ENCODE assay signal across 10 cellular contexts in the genomic region with DNA sequence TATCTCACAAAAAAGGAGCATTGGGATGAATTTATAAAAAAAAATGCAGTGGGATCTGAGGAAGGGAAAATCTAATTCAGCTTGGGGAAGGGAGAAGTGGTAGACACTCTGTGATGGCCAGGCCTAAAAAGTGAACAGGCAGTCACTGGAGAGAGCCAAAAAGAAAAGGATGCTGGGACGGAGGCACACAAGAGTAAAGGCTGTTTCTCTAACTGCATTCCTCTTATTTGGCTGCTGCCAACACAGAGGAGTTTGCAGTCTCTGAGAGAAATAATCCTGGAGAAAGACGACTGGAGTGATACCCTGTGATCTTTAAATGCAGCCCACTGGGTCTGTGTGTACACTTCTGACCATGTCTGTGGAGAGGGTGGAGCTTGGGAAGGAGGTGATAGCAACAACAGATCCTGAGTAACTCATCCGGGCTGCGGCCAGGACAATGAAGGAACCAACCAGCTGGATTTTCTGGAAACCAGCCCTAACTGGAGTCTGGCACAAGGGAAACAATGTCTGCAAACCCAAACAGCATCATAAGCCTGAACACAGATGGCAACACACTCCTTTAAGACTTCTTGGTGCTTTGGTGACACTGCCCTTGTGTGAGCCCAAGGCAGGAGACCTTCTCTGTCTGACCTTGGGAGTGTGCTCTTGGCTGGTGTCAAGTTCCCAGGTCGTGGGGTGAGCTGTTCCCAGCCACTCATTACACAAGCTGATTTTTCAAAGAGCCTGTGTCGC. TPM values are rescaled to one million over a fixed set of nuclear protein-coding genes. Genes with fewer than 3 reads are reported as not detected.
DNase-seq lines count a peak whose midpoint lies in the region; ATAC-seq and TF ChIP-seq lines count a peak whose summit lies in the region.
"Had no signal": no experiment of that assay in that cellular context is flagged by ENCODE, and none has a peak within 500 bp of the region (broad histone marks: within the 10 kb centered on the region; RNA-seq: fewer than 3 reads in every experiment).

No MANE protein-coding gene starts in this region.

- WGBS in right lobe of liver (ENCODE audit: insufficient coverage, low coverage, low lambda C conversion rate, missing lambda C conversion rate), result 29% methylated on average over 2 of the region's 6 CpGs
- 49% methylated on average over 4 of the region's 6 CpGs for WGBS in suprapubic skin

- H3K4me3 ChIP-seq in right lobe of liver (no peak overlapping the region), suprapubic skin (no peak overlapping the region)

- H3K36me3 ChIP-seq in KOPT-K1 (ENCODE audit: insufficient read depth, low read length) (peaks cover 52% of the 10 kb centered on the region), right lobe of liver (peaks cover 0 to 17% (median 4%) of the 10 kb centered on the region in 4 donors), suprapubic skin (peaks cover 23% of the 10 kb centered on the region)

- no peaks in the 10 kb centered on the region for H3K27me3 Mint-ChIP-seq in activated CD4-positive, alpha-beta T cell treated with anti-CD3 and anti-CD28 coated beads for 36 hours
- H3K27me3 Mint-ChIP-seq: naive B cell had no signal

- H3K4me3 Mint-ChIP-seq in activated CD4-positive, alpha-beta T cell treated with anti-CD3 and anti-CD28 coated beads for 36 hours, result no peak overlapping the region

- DNase-seq in caudate nucleus (lab: John Stamatoyannopoulos, UW) (peak in 33 of 61 donors; percentile 2 to 68 (median 28)), right lobe of liver (no peak), suprapubic skin (ENCODE audit: low spot score in 2 of 2) (peak in 1 of 2 donors; percentile 83)
- DNase-seq in activated CD4-positive, alpha-beta T cell treated with anti-CD3 and anti-CD28 coated beads for 36 hours, result no peak
- DNase-seq: activated effector memory CD4-positive, alpha-beta T cell treated with Interleukin-2 at 50 U/mL for 16 hours; naive B cell had no signal

- H3K9me3 Mint-ChIP-seq in activated CD4-positive, alpha-beta T cell treated with anti-CD3 and anti-CD28 coated beads for 36 hours (ENCODE audit: low read depth), result no peaks in the 10 kb centered on the region
- H3K9me3 Mint-ChIP-seq: naive B cell had no signal

- H3K36me3 Mint-ChIP-seq in activated CD4-positive, alpha-beta T cell treated with anti-CD3 and anti-CD28 coated beads for 36 hours (ENCODE audit: low read depth), result peaks cover 30% of the 10 kb centered on the region

- TF ChIP-seq CTCF in right lobe of liver (IDR thresholded peaks at IDR 0.05), result no peak
- TF ChIP-seq CTCF in suprapubic skin (IDR thresholded peaks at IDR 0.05), result no peak

- H3K27ac ChIP-seq in KOPT-K1 (ENCODE audit: low read depth, low read length, poor library complexity, severe bottlenecking), result peak overlapping the region; percentile 29
- peak overlapping the region; percentile 32 for H3K27ac ChIP-seq in caudate nucleus (ENCODE audit: low read depth, low read length)
- H3K27ac ChIP-seq in right lobe of liver, result peak overlapping the region; percentile 80 to 96 (median 94)
- H3K27ac ChIP-seq in suprapubic skin, result peak overlapping the region; percentile 79
- H3K27ac ChIP-seq: HL-60 had no signal

- CTCF ChIA-PET in activated CD4-positive, alpha-beta T cell treated with anti-CD3 and anti-CD28 coated beads for 36 hours (lab: Charles Lee), result no interaction called here

- no peak for TF ChIP-seq EP300 in suprapubic skin (IDR thresholded peaks at IDR 0.05)

- intact Hi-C loops in right lobe of liver (cut with DNase I), result no loop called here
- intact Hi-C loops in activated CD4-positive, alpha-beta T cell treated with anti-CD3 and anti-CD28 coated beads for 36 hours (cut with DNase I, micrococcal nuclease), result no loop called here

- peaks cover 43% of the 10 kb centered on the region for H3K4me1 Mint-ChIP-seq in activated CD4-positive, alpha-beta T cell treated with anti-CD3 and anti-CD28 coated beads for 36 hours

- H3K9me3 ChIP-seq in KOPT-K1 (ENCODE audit: insufficient read depth, low read length, poor library complexity, severe bottlenecking) (no peaks in the 10 kb centered on the region), right lobe of liver (no peaks in the 10 kb centered on the region), suprapubic skin (no peaks in the 10 kb centered on the region)

- ATAC-seq in right lobe of liver (peak in 3 of 4 donors; percentile 8 to 21 (median 12)), GM21737 (IDR thresholded peaks at IDR 0.05; ENCODE audit: unreplicated experiment) (no peak), HG02981 (IDR thresholded peaks at IDR 0.05; ENCODE audit: unreplicated experiment) (no peak)
- ATAC-seq in activated CD4-positive, alpha-beta T cell treated with anti-CD3 and anti-CD28 coated beads for 36 hours, result no peak

- H3K4me1 ChIP-seq in right lobe of liver (peaks cover 0 to 69% (median 35%) of the 10 kb centered on the region in 4 donors), suprapubic skin (peaks cover 70% of the 10 kb centered on the region)

- H3K27me3 ChIP-seq in right lobe of liver (no peaks in the 10 kb centered on the region), suprapubic skin (no peaks in the 10 kb centered on the region)

- TF ChIP-seq POLR2A in right lobe of liver (IDR thresholded peaks at IDR 0.05) (no peak), suprapubic skin (IDR thresholded peaks at IDR 0.05) (no peak)

- H3K27ac Mint-ChIP-seq in activated CD4-positive, alpha-beta T cell treated with anti-CD3 and anti-CD28 coated beads for 36 hours, result no peak overlapping the region

- POLR2A ChIA-PET in activated CD4-positive, alpha-beta T cell treated with anti-CD3 and anti-CD28 coated beads for 36 hours (lab: Charles Lee), result no interaction called here

RNA-seq across cellular contexts. Expression of gene FYCO1, which starts 8.1 kb away (rescaled TPM):
- total RNA-seq in right lobe of liver (10 to 100 TPM; 16.0 to 22.0 (median 21.0) TPM), suprapubic skin (10 to 100 TPM; 45.3 to 64.5 (median 53.7) TPM)
- 10 to 100 TPM in 1 of 2 experiments, 1 to 10 TPM in 1; 8.2 to 10.6 TPM for total RNA-seq in activated CD4-positive, alpha-beta T cell treated with anti-CD3 and anti-CD28 coated beads for 36 hours

RNA-seq across cellular contexts. Expression of gene XCR1, which starts 39.7 kb away (rescaled TPM):
- total RNA-seq in right lobe of liver (under 1 TPM in 3 of 6 experiments, not detected in 3; 0.02 to 0.06 (median 0.04) TPM), suprapubic skin (1 to 10 TPM in 2 of 4 donors, under 1 TPM in 1, not detected in 1; 0.93 to 7.2 (median 1.9) TPM)
- total RNA-seq in activated CD4-positive, alpha-beta T cell treated with anti-CD3 and anti-CD28 coated beads for 36 hours, result not detected

RNA-seq across cellular contexts. Expression of gene CXCR6, which starts 44.3 kb away (rescaled TPM):
- total RNA-seq in right lobe of liver (1 to 10 TPM in 2 of 6 experiments, under 1 TPM in 3, not detected in 1; 0.37 to 1.4 (median 0.76) TPM), suprapubic skin (under 1 TPM in 2 of 4 donors, not detected in 2; 0.23 to 0.59 TPM)
- total RNA-seq in activated CD4-positive, alpha-beta T cell treated with anti-CD3 and anti-CD28 coated beads for 36 hours, result under 1 TPM; 0.42 to 0.85 TPM

Comparison
In these comparisons a context has a peak if more than half of its experiments do, and no peak if none do; other contexts are left out.
1. H3K27ac ChIP-seq: peak in every context shown above with its lines; median percentile 94 in right lobe of liver; 79 in suprapubic skin; 32 in caudate nucleus; 29 in KOPT-K1.
2. DNase-seq: peak in caudate nucleus (33 of 61); none in right lobe of liver (0 of 3) and activated CD4-positive, alpha-beta T cell treated with anti-CD3 and anti-CD28 coated beads for 36 hours (single experiment).
3. ATAC-seq: peak in right lobe of liver (3 of 4); none in GM21737 (single experiment), activated CD4-positive, alpha-beta T cell treated with anti-CD3 and anti-CD28 coated beads for 36 hours (single experiment) and HG02981 (single experiment).